8 cellular contexts compared by ENCODE assay signal in genomic region chr11:47268448-47269001, GRCh38. TPM values are rescaled to one million over a fixed set of nuclear protein-coding genes. Genes with fewer than 3 reads are reported as not detected.
A peak's percentile ranks its signal among the peaks of the same experiment; 100 is the strongest.
DNase-seq lines count a peak whose midpoint lies in the region; ATAC-seq, FAIRE-seq and TF ChIP-seq lines count a peak whose summit lies in the region.

No MANE protein-coding gene starts in this region.

- H3K4me2 ChIP-seq in keratinocyte (ENCODE audit: control insufficient read depth, extremely low read depth, insufficient read depth, low read depth, low read length): peak overlapping the region; percentile 85

- POLR2A ChIA-PET in activated CD4-positive, alpha-beta memory T cell treated with anti-CD3 and anti-CD28 coated beads for 36 hours (lab: Charles Lee): interaction anchor here (0.9 kb wide), 2 partner anchors 52 to 53 kb away, joined by 3 to 4 read pairs; partner anchors contain the start of gene DDB2

- H3K4me3 ChIP-seq in keratinocyte (ENCODE audit: control insufficient read depth in 2 of 3, extremely low read depth in 1 of 3, insufficient read depth in 2 of 3, low read depth in 1 of 3, low read length in 3 of 3): peak overlapping the region in 1 of 3 experiments; percentile 68
- H3K4me3 ChIP-seq in stomach: peak overlapping the region; percentile 79 to 97 (median 82)

- no peak for ATAC-seq in GM21528 (IDR thresholded peaks at IDR 0.05; ENCODE audit: low FRiP score, unreplicated experiment)

- DNase-seq in NCI-H146 treated with DMSO at 0.1 percent for 48 hours (lab: John Stamatoyannopoulos, UW; ENCODE audit: unreplicated experiment): peak; percentile 37
- no peak for DNase-seq in NCI-H146 (lab: John Stamatoyannopoulos, UW)
- DNase-seq in activated CD4-positive, alpha-beta memory T cell treated with anti-CD3 and anti-CD28 coated beads for 36 hours: no peak
- DNase-seq in keratinocyte (ENCODE audit: low read depth, low spot score): no peak
- no peak for DNase-seq in stomach
- no peak for DNase-seq in EL
- DNase-seq in pons (ENCODE audit: low spot score): no peak

- H3K4me1 Mint-ChIP-seq in activated CD4-positive, alpha-beta memory T cell treated with anti-CD3 and anti-CD28 coated beads for 36 hours (ENCODE audit: low read depth): peaks cover 44% of the 10 kb centered on the region

- H2AFZ ChIP-seq in keratinocyte (ENCODE audit: control insufficient read depth, low read length): peak overlapping the region; percentile 86

- CTCF ChIA-PET in activated CD4-positive, alpha-beta memory T cell treated with anti-CD3 and anti-CD28 coated beads for 36 hours (lab: Charles Lee): interaction anchor here (1.1 to 2.7 kb wide), 4 partner anchors 9 to 91 kb away, joined by 3 to 10 read pairs (median 8); partner anchors contain the start of genes ACP2 and DDB2

- H3K9me1 ChIP-seq in keratinocyte (ENCODE audit: control insufficient read depth, extremely low read depth, insufficient read depth, low read length): peaks cover 2% of the 10 kb centered on the region

- H4K20me1 ChIP-seq in keratinocyte (ENCODE audit: control insufficient read depth, extremely low read depth, insufficient read depth, low read length): no peaks in the 10 kb centered on the region

- 43 to 52% (median 48%) methylated on average over 12 to 13 of the region's 13 CpGs for WGBS in stomach, 5 donors

- no peaks in the 10 kb centered on the region for H3K27me3 Mint-ChIP-seq in activated CD4-positive, alpha-beta memory T cell treated with anti-CD3 and anti-CD28 coated beads for 36 hours

- no peak for TF ChIP-seq POLR2A in stomach (IDR thresholded peaks at IDR 0.05)

- dilution Hi-C loops in keratinocyte (cut with MboI; ENCODE audit: extremely low pct_ligation_motif_present, low sequenced_read_pairs): no loop called here

- TF ChIP-seq CTCF in keratinocyte (optimal IDR thresholded peaks at IDR 0.05 in 1 of 3, IDR thresholded peaks at IDR 0.05 in 1 of 3, conservative IDR thresholded peaks at IDR 0.05 in 1 of 3; ENCODE audit: extremely low read depth in 1 of 3, insufficient read depth in 2 of 3, low read length in 3 of 3) (no peak), stomach (IDR thresholded peaks at IDR 0.05) (peak in 1 of 7 experiments; percentile 21)

- peak overlapping the region; percentile 99 for H3K27ac Mint-ChIP-seq in activated CD4-positive, alpha-beta memory T cell treated with anti-CD3 and anti-CD28 coated beads for 36 hours

- H3K27me3 ChIP-seq in keratinocyte (ENCODE audit: control insufficient read depth, extremely low read depth, insufficient read depth, low read length): no peaks in the 10 kb centered on the region
- no peaks in the 10 kb centered on the region for H3K27me3 ChIP-seq in stomach

- H3K4me1 ChIP-seq in keratinocyte (ENCODE audit: control insufficient read depth, extremely low read depth, insufficient read depth, low read length) (peaks cover 25% of the 10 kb centered on the region), stomach (peaks cover 48 to 70% (median 57%) of the 10 kb centered on the region in 4 donors)

- H3K27ac ChIP-seq in keratinocyte (ENCODE audit: control insufficient read depth, insufficient read depth, low read length) (peak overlapping the region; percentile 60), stomach (peak overlapping the region; percentile 96 to 99 (median 97))

- no peaks in the 10 kb centered on the region for H3K9me3 Mint-ChIP-seq in activated CD4-positive, alpha-beta memory T cell treated with anti-CD3 and anti-CD28 coated beads for 36 hours

- no peak for FAIRE-seq in keratinocyte (lab: Jason Lieb, UNC)

- intact Hi-C loops in activated CD4-positive, alpha-beta memory T cell treated with anti-CD3 and anti-CD28 coated beads for 36 hours (cut with micrococcal nuclease): loop anchor here (1.0 kb wide), 5 partner anchors 20 to 158 kb away; partner anchors contain the start of genes ACP2, DDB2, PSMC3 and SLC39A13
- intact Hi-C loops in stomach (cut with DNase I; ENCODE audit: low total_unique reads): loop anchor here (10.0 kb wide), 1 partner anchor 84 kb away; the partner anchor contains the start of gene PACSIN3

- H3K79me2 ChIP-seq in keratinocyte (ENCODE audit: control insufficient read depth, insufficient read depth, low read length): peaks cover 24% of the 10 kb centered on the region

- peak overlapping the region; percentile 84 for H3K4me3 Mint-ChIP-seq in activated CD4-positive, alpha-beta memory T cell treated with anti-CD3 and anti-CD28 coated beads for 36 hours

- no peak for TF ChIP-seq EP300 in stomach (IDR thresholded peaks at IDR 0.05)

- H3K9ac ChIP-seq in keratinocyte (ENCODE audit: control insufficient read depth, extremely low read depth, insufficient read depth, low read length): peak overlapping the region; percentile 62

- H3K9me3 ChIP-seq in keratinocyte (ENCODE audit: control insufficient read depth, low read depth, low read length): no peaks in the 10 kb centered on the region
- no peaks in the 10 kb centered on the region for H3K9me3 ChIP-seq in stomach

- H3K36me3 ChIP-seq in keratinocyte (ENCODE audit: control insufficient read depth in 2 of 2, extremely low read depth in 1 of 2, insufficient read depth in 2 of 2, low read length in 2 of 2) (no peaks in the 10 kb centered on the region), stomach (peaks cover 0 to 4% (median 0%) of the 10 kb centered on the region in 4 donors)

- peaks cover 4% of the 10 kb centered on the region for H3K36me3 Mint-ChIP-seq in activated CD4-positive, alpha-beta memory T cell treated with anti-CD3 and anti-CD28 coated beads for 36 hours

RNA-seq across cellular contexts. Expression of gene MADD, which starts 1.4 kb away (rescaled TPM):
- total RNA-seq in activated CD4-positive, alpha-beta memory T cell treated with anti-CD3 and anti-CD28 coated beads for 36 hours: 10 to 100 TPM; 58.2 to 62.1 TPM
- 9.3 to 14.4 TPM (median 11.9 TPM) in 3 replicates for polyA plus RNA-seq in keratinocyte
- polyA plus RNA-seq in keratinocyte (2011; ENCODE audit: low read depth): 13.7 TPM
- polyA plus RNA-seq in keratinocyte (2011; cell fraction: cytosol; rRNA removed): 9.2 and 9.4 TPM in 2 replicates
- 33.6 and 43.4 TPM in 2 replicates for polyA plus RNA-seq in keratinocyte (2011; cell fraction: nucleus; rRNA removed)
- polyA plus RNA-seq in keratinocyte (2012; ENCODE audit: low replicate concordance): 13.1 and 13.8 TPM in 2 replicates
- 27.7 to 74.8 TPM (median 44.0 TPM) in 3 replicates for polyA minus RNA-seq in keratinocyte
- 11.5 TPM for polyA minus RNA-seq in keratinocyte (2011; cell fraction: cytosol; rRNA and poly(A)+ RNA removed)
- polyA minus RNA-seq in keratinocyte (2011; cell fraction: nucleus; rRNA and poly(A)+ RNA removed): 23.7 and 38.3 TPM in 2 replicates
- total RNA-seq in stomach: 100 to 1,000 TPM in 1 of 5 donors, 10 to 100 TPM in 4; 38.9 to 131 (median 54.0) TPM
- 10 to 100 TPM; 13.6 to 14.7 (median 14.2) TPM for polyA plus RNA-seq in stomach

RNA-seq across cellular contexts. Expression of gene NR1H3, which starts 10.7 kb away (rescaled TPM):
- total RNA-seq in activated CD4-positive, alpha-beta memory T cell treated with anti-CD3 and anti-CD28 coated beads for 36 hours: 10 to 100 TPM; 13.0 to 14.0 TPM
- 7.6 to 10.3 TPM (median 9.1 TPM) in 3 replicates for polyA plus RNA-seq in keratinocyte
- 2.2 TPM for polyA plus RNA-seq in keratinocyte (2011; ENCODE audit: low read depth)
- 6.0 and 7.4 TPM in 2 replicates for polyA plus RNA-seq in keratinocyte (2011; cell fraction: cytosol; rRNA removed)
- polyA plus RNA-seq in keratinocyte (2011; cell fraction: nucleus; rRNA removed): 8.8 and 9.0 TPM in 2 replicates
- 6.9 and 7.3 TPM in 2 replicates for polyA plus RNA-seq in keratinocyte (2012; ENCODE audit: low replicate concordance)
- polyA minus RNA-seq in keratinocyte: 7.3 to 9.1 TPM (median 8.9 TPM) in 3 replicates
- 5.0 TPM for polyA minus RNA-seq in keratinocyte (2011; cell fraction: cytosol; rRNA and poly(A)+ RNA removed)
- polyA minus RNA-seq in keratinocyte (2011; cell fraction: nucleus; rRNA and poly(A)+ RNA removed): 2.4 and 5.2 TPM in 2 replicates
- total RNA-seq in stomach: 10 to 100 TPM; 20.0 to 94.5 (median 36.6) TPM
- polyA plus RNA-seq in stomach: 100 to 1,000 TPM in 1 of 3 donors, 10 to 100 TPM in 2; 31.3 to 100 (median 47.2) TPM

RNA-seq across cellular contexts. Expression of gene ACP2, which starts 19.9 kb away (rescaled TPM):
- total RNA-seq in activated CD4-positive, alpha-beta memory T cell treated with anti-CD3 and anti-CD28 coated beads for 36 hours: 10 to 100 TPM; 10.1 to 12.2 TPM
- 10.9 to 19.8 TPM (median 11.5 TPM) in 3 replicates for polyA plus RNA-seq in keratinocyte
- 2.9 TPM for polyA plus RNA-seq in keratinocyte (2011; ENCODE audit: low read depth)
- polyA plus RNA-seq in keratinocyte (2011; cell fraction: cytosol; rRNA removed): 8.1 and 8.9 TPM in 2 replicates
- 36.2 and 36.6 TPM in 2 replicates for polyA plus RNA-seq in keratinocyte (2011; cell fraction: nucleus; rRNA removed)
- 7.8 and 18.1 TPM in 2 replicates for polyA plus RNA-seq in keratinocyte (2012; ENCODE audit: low replicate concordance)
- 16.9 to 37.7 TPM (median 21.1 TPM) in 3 replicates for polyA minus RNA-seq in keratinocyte
- polyA minus RNA-seq in keratinocyte (2011; cell fraction: cytosol; rRNA and poly(A)+ RNA removed): 17.3 TPM
- 30.0 and 37.2 TPM in 2 replicates for polyA minus RNA-seq in keratinocyte (2011; cell fraction: nucleus; rRNA and poly(A)+ RNA removed)
- 100 to 1,000 TPM in 1 of 5 donors, 10 to 100 TPM in 4; 20.1 to 147 (median 52.0) TPM for total RNA-seq in stomach
- polyA plus RNA-seq in stomach: 10 to 100 TPM; 10.8 to 24.7 (median 21.6) TPM

RNA-seq across cellular contexts. Expression of gene DDB2, which starts 53.8 kb away (rescaled TPM):
- 100 to 1,000 TPM; 194 to 198 TPM for total RNA-seq in activated CD4-positive, alpha-beta memory T cell treated with anti-CD3 and anti-CD28 coated beads for 36 hours
- 34.9 to 50.5 TPM (median 45.0 TPM) in 3 replicates for polyA plus RNA-seq in keratinocyte
- 19.0 TPM for polyA plus RNA-seq in keratinocyte (2011; ENCODE audit: low read depth)
- polyA plus RNA-seq in keratinocyte (2011; cell fraction: cytosol; rRNA removed): 24.3 and 24.8 TPM in 2 replicates
- polyA plus RNA-seq in keratinocyte (2011; cell fraction: nucleus; rRNA removed): 60.4 and 68.2 TPM in 2 replicates
- 42.5 and 55.8 TPM in 2 replicates for polyA plus RNA-seq in keratinocyte (2012; ENCODE audit: low replicate concordance)
- 22.4 to 33.0 TPM (median 23.0 TPM) in 3 replicates for polyA minus RNA-seq in keratinocyte
- 26.9 TPM for polyA minus RNA-seq in keratinocyte (2011; cell fraction: cytosol; rRNA and poly(A)+ RNA removed)
- polyA minus RNA-seq in keratinocyte (2011; cell fraction: nucleus; rRNA and poly(A)+ RNA removed): 11.2 and 18.9 TPM in 2 replicates
- total RNA-seq in stomach: 10 to 100 TPM; 16.3 to 63.0 (median 26.7) TPM
- 10 to 100 TPM; 18.2 to 64.6 (median 35.0) TPM for polyA plus RNA-seq in stomach
